ENCODE assay signal across 8 cellular contexts in genomic region chr6:3068329-3069223, GRCh38. TPM values are rescaled to one million over a fixed set of nuclear protein-coding genes. Genes with fewer than 3 reads are reported as not detected.
A peak's percentile ranks its signal among the peaks of the same experiment; 100 is the strongest.
DNase-seq lines count a peak whose midpoint lies in the region; ATAC-seq and TF ChIP-seq lines count a peak whose summit lies in the region.

Gene RIPK1, plus strand, starts transcription at chr6:3068494. Its CDS starts 8,330 bp downstream, at chr6:3076824.

- DNase-seq in DMS114 treated with DMSO at 0.1 percent for 48 hours (lab: John Stamatoyannopoulos, UW; ENCODE audit: unreplicated experiment) (peak; percentile 86), OCI-M1 (lab: John Stamatoyannopoulos, UW) (peak; percentile 97), activated T-cell treated with anti-CD3 and anti-CD28 coated beads for 48 hours (ENCODE audit: low read depth) (peak; percentile 96), epithelial cell of proximal tubule (ENCODE audit: low read depth) (no peak)
- DNase-seq in stimulated activated CD8-positive, alpha-beta memory T cell treated with anti-CD3 and anti-CD28 coated beads, Interleukin-7, amount 100 ng/mL, for 24 hours (ENCODE audit: low read depth): peak; percentile 85

- H3K9me3 ChIP-seq in HUES48 (ENCODE audit: control insufficient read depth, insufficient read depth, low read length) (peaks cover 6% of the 10 kb centered on the region), mucosa of stomach (ENCODE audit: control insufficient read depth, low read length) (no peaks in the 10 kb centered on the region)

- peak; percentile 28 for TF ChIP-seq CTCF in epithelial cell of proximal tubule (conservative IDR thresholded peaks at IDR 0.05; ENCODE audit: low read depth, low read length)

- H3K9ac ChIP-seq in HUES48 (ENCODE audit: low read depth, low read length) (peak within 1 kb of the TSS; percentile 82), mucosa of stomach (ENCODE audit: low read length) (peak within 1 kb of the TSS; percentile 94)

- H3K4me3 ChIP-seq in HUES48 (ENCODE audit: low read depth, low read length): peak within 1 kb of the TSS; percentile 89
- H3K4me3 ChIP-seq in epithelial cell of proximal tubule (ENCODE audit: low read depth, low read length): peak within 1 kb of the TSS; percentile 65
- H3K4me3 ChIP-seq in mucosa of stomach (ENCODE audit: low read length): peak within 1 kb of the TSS; percentile 94

- peak; percentile 85 for ATAC-seq in GM21423 (IDR thresholded peaks at IDR 0.05; ENCODE audit: unreplicated experiment)

- peak within 1 kb of the TSS; percentile 97 for H3K27ac ChIP-seq in HUES48 (ENCODE audit: low read depth, low read length)

- peaks cover 21% of the 10 kb centered on the region for H3K4me1 ChIP-seq in HUES48 (ENCODE audit: control insufficient read depth, insufficient read depth, low read length)
- peaks cover 20% of the 10 kb centered on the region for H3K4me1 ChIP-seq in mucosa of stomach (ENCODE audit: control insufficient read depth, insufficient read depth, low read length)

- H3K36me3 ChIP-seq in HUES48 (ENCODE audit: control insufficient read depth, insufficient read depth, low read length): 0 out of 2 replicates have a peak, but pooled peaks cover 4% of the 10 kb centered on the region
- H3K36me3 ChIP-seq in mucosa of stomach (ENCODE audit: control insufficient read depth, insufficient read depth, low read length): no peaks in the 10 kb centered on the region

- H3K27me3 ChIP-seq in HUES48 (ENCODE audit: control insufficient read depth, insufficient read depth, low read length) (no peaks in the 10 kb centered on the region), mucosa of stomach (ENCODE audit: control insufficient read depth, insufficient read depth, low read length) (no peaks in the 10 kb centered on the region)

RNA-seq across cellular contexts. Expression of gene RIPK1, which starts in this region (rescaled TPM):
- total RNA-seq in epithelial cell of proximal tubule: 12.9 and 15.4 TPM in 2 replicates
